In the genomic region with DNA sequence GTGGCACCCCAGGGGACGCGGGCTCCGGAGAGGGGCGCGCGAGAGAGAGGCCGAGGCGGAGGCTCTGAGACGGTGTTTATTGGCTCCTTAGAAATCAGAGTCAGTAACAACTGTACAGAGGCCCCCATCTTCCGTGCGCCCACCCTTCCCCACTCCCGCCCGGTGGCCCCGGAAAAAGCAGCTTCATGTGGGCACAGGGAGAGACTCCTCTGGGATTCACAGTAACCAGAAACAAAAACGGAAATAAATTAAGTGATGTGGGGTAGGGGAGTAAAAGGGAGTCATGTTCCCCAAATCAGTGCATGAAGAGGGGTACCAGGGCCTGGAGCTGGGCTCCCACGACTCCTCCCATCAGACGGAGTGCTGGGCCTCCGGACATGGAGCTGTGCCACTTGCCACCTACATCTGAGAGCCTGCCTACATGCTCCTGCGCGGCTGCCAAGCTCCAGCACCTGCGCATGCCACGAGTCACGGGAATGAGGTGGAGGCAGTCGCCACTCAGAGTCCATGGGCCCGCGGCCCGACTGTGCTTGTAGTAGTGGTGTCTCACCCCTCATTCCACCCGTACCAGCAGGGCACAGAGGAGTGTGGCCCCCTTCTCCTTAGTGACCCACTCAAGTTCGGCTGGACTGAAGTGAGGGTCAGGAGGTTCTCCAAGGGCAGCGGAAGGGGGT, we compare ENCODE assay signal across 9 cellular contexts. TPM values are rescaled to one million over a fixed set of nuclear protein-coding genes. Genes with fewer than 3 reads are reported as not detected.
DNase-seq lines count a peak whose midpoint lies in the region; ATAC-seq, FAIRE-seq and TF ChIP-seq lines count a peak whose summit lies in the region.
"Had no signal": no experiment of that assay in that cellular context is flagged by ENCODE, and none has a peak within 500 bp of the region (broad histone marks: within the 10 kb centered on the region; RNA-seq: fewer than 3 reads in every experiment).

No MANE protein-coding gene starts in this region.

- intact Hi-C loops in MCF 10A (cut with micrococcal nuclease), result no loop called here
- intact Hi-C loops in vagina (cut with DNase I), result no loop called here

- peak overlapping the region; percentile 90 for H3K4me2 ChIP-seq in A549

- no peak for TF ChIP-seq RAD21 in A549 (conservative IDR thresholded peaks at IDR 0.05 in 1 of 2, IDR thresholded peaks at IDR 0.05 in 1 of 2)

- ATAC-seq in A549 (peak in 1 of 2 experiments; percentile 23; a peak in 4 of 6 replicates), HG03025 (IDR thresholded peaks at IDR 0.05; ENCODE audit: low FRiP score, unreplicated experiment) (peak; percentile 12), lung (ENCODE audit: insufficient read depth, low FRiP score) (no peak), HG03432 (IDR thresholded peaks at IDR 0.05; ENCODE audit: unreplicated experiment) (no peak)

- 0 out of 5 replicates have a peak, but pooled peaks of 1 of the 2 experiments have one; percentile 5 for TF ChIP-seq EP300 in A549 (IDR thresholded peaks at IDR 0.05)

- BruUV-seq in MCF 10A (replicated peaks; lab: Mats Ljungman, UMichigan), result no TSS peak

- POLR2A ChIA-PET in A549 (lab: Yijun Ruan, JAX) (interaction anchor here (0.9 to 4.0 kb wide), 2 partner anchors 14 to 21 kb away, joined by 3 to 22 read pairs; partner anchors contain the start of genes ACAP1 and NEURL4), MCF 10A (lab: Yijun Ruan, JAX) (interaction anchor here (0.6 to 4.0 kb wide), 23 partner anchors 10 to 526 kb away, joined by 3 to 41 read pairs (median 4); partner anchors contain the start of genes DVL2, GABARAP, KCTD11 and NEURL4)

- no peaks in the 10 kb centered on the region for H3K9me3 Mint-ChIP-seq in MCF 10A (ENCODE audit: unreplicated experiment)

- H3K4me3 ChIP-seq in A549, result peak overlapping the region; percentile 75
- peak overlapping the region; percentile 90 for H3K4me3 ChIP-seq in lung
- peak overlapping the region; percentile 87 to 95 for H3K4me3 ChIP-seq in vagina

- no peaks in the 10 kb centered on the region for H3K9me3 ChIP-seq in A549
- H3K9me3 ChIP-seq in lung (ENCODE audit: control insufficient read depth in 2 of 2, insufficient read depth in 1 of 2, low read length in 1 of 2), result no peaks in the 10 kb centered on the region
- H3K9me3 ChIP-seq in vagina, result no peaks in the 10 kb centered on the region

- 0 out of 2 replicates have a peak, but pooled peaks have one; percentile 24 for TF ChIP-seq POLR2A in A549 (IDR thresholded peaks at IDR 0.05; ENCODE audit: low read length)
- TF ChIP-seq POLR2A in vagina (IDR thresholded peaks at IDR 0.05), result no peak

- H3K27me3 Mint-ChIP-seq in MCF 10A (ENCODE audit: insufficient read depth, unreplicated experiment), result no peaks in the 10 kb centered on the region

- H3K4me1 ChIP-seq in A549 (peaks cover 39% of the 10 kb centered on the region), lung (ENCODE audit: control insufficient read depth in 2 of 2, insufficient read depth in 2 of 2, low read length in 2 of 2) (peaks cover 9 to 11% of the 10 kb centered on the region in 2 donors), vagina (peaks cover 42% of the 10 kb centered on the region)

- DNase-seq in A549 (ENCODE audit: low read depth in 1 of 2, low spot score in 1 of 2), result no peak
- no peak for DNase-seq in MCF 10A (ENCODE audit: unreplicated experiment)
- DNase-seq in lung (ENCODE audit: low spot score), result no peak
- no peak for DNase-seq in vagina (ENCODE audit: extremely low spot score in 2 of 2)
- DNase-seq in DMS 273 treated with DMSO at 0.1 percent for 48 hours (lab: John Stamatoyannopoulos, UW), result no peak
- no peak for DNase-seq in NCI-H1417 treated with DMSO at 0.1 percent for 48 hours (lab: John Stamatoyannopoulos, UW)

- H3K36me3 Mint-ChIP-seq in MCF 10A (ENCODE audit: insufficient read depth, unreplicated experiment), result peaks cover 90% of the 10 kb centered on the region

- peak overlapping the region; percentile 84 for H3K27ac Mint-ChIP-seq in MCF 10A (ENCODE audit: low read depth, unreplicated experiment)

- peaks cover 29% of the 10 kb centered on the region for H3K4me1 Mint-ChIP-seq in MCF 10A (ENCODE audit: insufficient read depth, unreplicated experiment)

- WGBS in A549 (ENCODE audit: missing lambda C conversion rate), result 49% methylated on average over 22 of the region's 30 CpGs
- WGBS in lung, 2 donors, result 41 to 45% methylated on average over 30 of the region's 30 CpGs

- peaks cover 13 to 56% of the 10 kb centered on the region in 2 donors for H3K36me3 ChIP-seq in lung (ENCODE audit: control insufficient read depth in 2 of 2, insufficient read depth in 2 of 2, low read length in 2 of 2)
- peaks cover 3 to 62% of the 10 kb centered on the region in 2 donors for H3K36me3 ChIP-seq in vagina

- peak overlapping the region; percentile 88 to 95 for H3K27ac ChIP-seq in A549
- H3K27ac ChIP-seq in lung (ENCODE audit: low read depth in 1 of 2, low read length in 1 of 2), result peak overlapping the region; percentile 95 to 96
- H3K27ac ChIP-seq in vagina, result peak overlapping the region; percentile 91

- peak overlapping the region; percentile 85 for H3K4me3 Mint-ChIP-seq in MCF 10A (ENCODE audit: unreplicated experiment)

- CTCF ChIA-PET in A549 (lab: Yijun Ruan, JAX), result interaction anchor here (0.7 to 6.1 kb wide), 7 partner anchors 10 to 40 kb away, joined by 3 to 58 read pairs (median 7); no protein-coding TSS in a partner anchor
- CTCF ChIA-PET in MCF 10A (lab: Yijun Ruan, JAX), result interaction anchor here (0.6 to 0.8 kb wide), 3 partner anchors 19 to 270 kb away, joined by 3 read pairs; no protein-coding TSS in a partner anchor

- TF ChIP-seq CTCF in A549 (IDR thresholded peaks at IDR 0.05) (no peak), MCF 10A (IDR thresholded peaks at IDR 0.05; ENCODE audit: unreplicated experiment) (no peak), lung (IDR thresholded peaks at IDR 0.05; ENCODE audit: control extremely low read depth, extremely low read depth) (no peak), vagina (IDR thresholded peaks at IDR 0.05) (no peak)

- FAIRE-seq in A549 (lab: Jason Lieb, UNC), result no peak

- no peaks in the 10 kb centered on the region for H3K27me3 ChIP-seq in lung (ENCODE audit: control insufficient read depth, insufficient read depth)
- no peaks in the 10 kb centered on the region for H3K27me3 ChIP-seq in vagina

TF ChIP-seq in A549, 52 proteins besides CTCF, POLR2A, EP300 and RAD21:
- peak in 1 of 2 experiments; percentile 67; a peak in 2 of 5 replicates for TF ChIP-seq JUN (IDR thresholded peaks at IDR 0.05)
- TF ChIP-seq MAZ (IDR thresholded peaks at IDR 0.05; ENCODE audit: borderline replicate concordance, low read depth, low read length), result no peak
- TF ChIP-seq GATA3 (IDR thresholded peaks at IDR 0.05; ENCODE audit: borderline replicate concordance), result no peak
- TF ChIP-seq ATOH8 (CRISPR knock-in tag; IDR thresholded peaks at IDR 0.05; ENCODE audit: low read depth), result 0 out of 2 replicates have a peak, but pooled peaks have one; percentile 1
- peak; percentile 43 for TF ChIP-seq KDM5A (IDR thresholded peaks at IDR 0.05)
TF ChIP-seq in A549: peak in this region for 3.

RNA-seq across cellular contexts. Expression of gene GPS2, which starts 0.5 kb away (rescaled TPM):
- polyA plus RNA-seq in A549 (2011; rRNA removed) (48.5 and 61.7 TPM in 2 replicates), A549 (2017; fragmentation: RNase III; extraction: RNeasy Plus Mini Kit Qiagen cat#74134 plus additional on column Dnase treatment) (147 to 171 TPM (median 158 TPM) in 3 replicates), lung (10 to 100 TPM; 68.6 to 71.6 TPM)
- 148 and 175 TPM in 2 replicates for polyA plus RNA-seq in A549 (2012; cell fraction: cytosol; rRNA removed)
- 219 and 250 TPM in 2 replicates for polyA plus RNA-seq in A549 (2012; cell fraction: nucleus; rRNA removed)
- 83.2 and 83.3 TPM in 2 replicates for polyA minus RNA-seq in A549 (2011; rRNA and poly(A)+ RNA removed)
- total RNA-seq in MCF 10A (2022) (29.4 and 49.8 TPM in 2 replicates), lung (10 to 100 TPM; 23.8 to 57.0 TPM), vagina (51.1 TPM)

RNA-seq across cellular contexts. Expression of gene EIF5A, which starts 8.3 kb away (rescaled TPM):
- polyA plus RNA-seq in A549 (2011; rRNA removed) (945 and 969 TPM in 2 replicates), A549 (2017; fragmentation: RNase III; extraction: RNeasy Plus Mini Kit Qiagen cat#74134 plus additional on column Dnase treatment) (1,779 to 2,042 TPM (median 1,918 TPM) in 3 replicates), lung (100 to 1,000 TPM; 596 to 607 TPM)
- 1,634 and 1,871 TPM in 2 replicates for polyA plus RNA-seq in A549 (2012; cell fraction: cytosol; rRNA removed)
- 1,244 and 1,505 TPM in 2 replicates for polyA plus RNA-seq in A549 (2012; cell fraction: nucleus; rRNA removed)
- 1,320 and 1,330 TPM in 2 replicates for polyA minus RNA-seq in A549 (2011; rRNA and poly(A)+ RNA removed)
- total RNA-seq in MCF 10A (2022) (1,142 and 1,190 TPM in 2 replicates), lung (100 to 1,000 TPM; 104 to 516 TPM), vagina (238 TPM)

RNA-seq across cellular contexts. Expression of gene NEURL4, which starts 13.4 kb away (rescaled TPM):
- polyA plus RNA-seq in A549 (2011; rRNA removed) (12.2 and 18.3 TPM in 2 replicates), A549 (2017; fragmentation: RNase III; extraction: RNeasy Plus Mini Kit Qiagen cat#74134 plus additional on column Dnase treatment) (44.2 to 50.4 TPM (median 47.5 TPM) in 3 replicates), lung (10 to 100 TPM; 17.3 to 27.0 TPM)
- 30.8 and 32.2 TPM in 2 replicates for polyA plus RNA-seq in A549 (2012; cell fraction: cytosol; rRNA removed)
- polyA plus RNA-seq in A549 (2012; cell fraction: nucleus; rRNA removed), result 199 and 235 TPM in 2 replicates
- 34.8 and 46.0 TPM in 2 replicates for polyA minus RNA-seq in A549 (2011; rRNA and poly(A)+ RNA removed)
- total RNA-seq in MCF 10A (2022) (36.9 and 39.3 TPM in 2 replicates), lung (10 to 100 TPM; 21.7 to 33.9 TPM), vagina (22.6 TPM)

RNA-seq across cellular contexts. Expression of gene ACAP1, which starts 20.6 kb away (rescaled TPM):
- polyA plus RNA-seq in A549 (2011; rRNA removed) (0.03 and 0.41 TPM in 2 replicates), A549 (2017; fragmentation: RNase III; extraction: RNeasy Plus Mini Kit Qiagen cat#74134 plus additional on column Dnase treatment) (1.3 to 2.1 TPM (median 1.4 TPM) in 3 replicates), lung (10 to 100 TPM; 17.2 to 39.4 TPM)
- polyA plus RNA-seq in A549 (2012; cell fraction: cytosol; rRNA removed), result 1.5 TPM in 2 replicates
- polyA plus RNA-seq in A549 (2012; cell fraction: nucleus; rRNA removed), result 0.55 and 1.5 TPM in 2 replicates
- polyA minus RNA-seq in A549 (2011; rRNA and poly(A)+ RNA removed), result not detected in 2 replicates
- total RNA-seq in MCF 10A (2022) (4.4 and 4.9 TPM in 2 replicates), lung (10 to 100 TPM in 1 of 2 donors, 1 to 10 TPM in 1; 9.2 to 27.0 TPM), vagina (7.6 TPM)
- total RNA-seq: glomerular endothelial cell had no signal

RNA-seq across cellular contexts. Expression of gene YBX2, which starts 21.3 kb away (rescaled TPM):
- polyA plus RNA-seq in A549 (2011; rRNA removed) (0.61 and 0.98 TPM in 2 replicates), A549 (2017; fragmentation: RNase III; extraction: RNeasy Plus Mini Kit Qiagen cat#74134 plus additional on column Dnase treatment) (0.22 to 0.57 TPM (median 0.36 TPM) in 3 replicates), lung (under 1 TPM; 0.03 to 0.53 TPM)
- 0.65 and 0.70 TPM in 2 replicates for polyA plus RNA-seq in A549 (2012; cell fraction: cytosol; rRNA removed)
- 1.6 and 2.0 TPM in 2 replicates for polyA plus RNA-seq in A549 (2012; cell fraction: nucleus; rRNA removed)
- polyA minus RNA-seq in A549 (2011; rRNA and poly(A)+ RNA removed), result 0.74 and 1.1 TPM in 2 replicates
- total RNA-seq in MCF 10A (2022) (0.40 and 0.44 TPM in 2 replicates), lung (under 1 TPM; 0.28 to 0.57 TPM), vagina (0.25 TPM)
- total RNA-seq: glomerular endothelial cell had no signal
